ENCODE assay signal across 9 cellular contexts in the genomic region with DNA sequence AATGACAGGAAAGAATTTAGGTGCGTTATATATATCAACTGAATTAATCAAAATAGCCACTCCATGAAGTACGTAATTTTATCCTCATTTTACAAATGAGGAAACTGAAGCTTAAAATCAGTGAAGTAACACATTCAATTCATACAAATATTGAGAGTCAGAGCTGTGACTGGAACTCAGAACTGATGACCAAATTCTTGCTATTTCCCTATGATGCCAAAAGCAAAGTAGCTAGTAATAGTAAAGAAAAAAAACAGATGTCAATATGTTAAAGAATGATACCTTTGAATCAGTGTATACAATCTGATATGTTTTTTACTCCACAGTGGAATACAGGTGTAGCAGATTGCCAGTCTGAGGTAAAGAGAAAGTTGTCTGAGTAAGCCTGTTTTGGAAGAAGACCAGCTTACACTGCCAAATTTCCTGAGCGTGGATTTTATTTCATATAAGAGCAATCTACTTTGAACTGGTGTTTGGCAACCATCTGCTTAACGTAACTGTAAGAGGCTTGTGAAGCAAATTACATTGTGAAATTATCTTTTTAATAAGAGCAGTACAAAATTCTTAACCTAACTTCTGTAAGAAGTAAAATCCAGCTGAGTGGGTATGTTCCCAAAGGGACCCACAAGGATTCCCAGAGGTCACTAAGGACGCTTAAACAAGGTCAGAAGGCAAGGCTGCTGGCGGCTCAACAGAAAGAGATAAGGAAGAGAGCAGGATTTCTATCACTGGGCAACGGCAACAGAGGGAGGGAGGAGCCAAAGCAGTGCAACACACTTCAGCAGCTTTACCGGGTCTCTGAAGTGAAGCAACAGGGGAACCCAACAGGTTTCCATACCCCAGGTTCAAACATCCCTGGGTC.
DNase-seq lines count a peak whose midpoint lies in the region; TF ChIP-seq lines count a peak whose summit lies in the region.
"Had no signal": no experiment of that assay in that cellular context is flagged by ENCODE, and none has a peak within 500 bp of the region (broad histone marks: within the 10 kb centered on the region; RNA-seq: fewer than 3 reads in every experiment).

No MANE protein-coding gene starts in this region.

- no peak overlapping the region for H3K56ac ChIP-seq in H9 (ENCODE audit: insufficient read length, low read depth, low read length)

- no peaks in the 10 kb centered on the region for H3K36me3 Mint-ChIP-seq in H9 (ENCODE audit: insufficient read depth in 1 of 3, low read depth in 3 of 3)
- H3K36me3 Mint-ChIP-seq: IgD-negative memory B cell had no signal

- H2AK5ac ChIP-seq in H9 (ENCODE audit: insufficient read length, low read length): no peak overlapping the region

- no peak overlapping the region for H3K4ac ChIP-seq in H9 (ENCODE audit: low read depth, low read length)

- H3K9me3 ChIP-seq in H9 (ENCODE audit: control insufficient read depth, low read depth, low read length): no peaks in the 10 kb centered on the region
- H3K9me3 ChIP-seq in neutrophil: no peaks in the 10 kb centered on the region
- no peaks in the 10 kb centered on the region for H3K9me3 ChIP-seq in Karpas-422 (ENCODE audit: low read length)

- no CpG with 5 or more reads among the region's 8 CpGs for WGBS in H9 (ENCODE audit: extremely low coverage, insufficient read length, low lambda C conversion rate)

- H2BK15ac ChIP-seq in H9 (ENCODE audit: low read depth, low read length): no peak overlapping the region

- H3K23ac ChIP-seq in H9 (ENCODE audit: insufficient read length, low read depth, low read length): no peak overlapping the region

- H3K23me2 ChIP-seq in H9 (ENCODE audit: insufficient read length, low read depth, low read length, poor library complexity, severe bottlenecking): no peaks in the 10 kb centered on the region

- H3K79me2 ChIP-seq in H9 (ENCODE audit: insufficient read depth, low read length) (no peaks in the 10 kb centered on the region), Karpas-422 (ENCODE audit: low read length) (no peaks in the 10 kb centered on the region)

- no peak overlapping the region for H2BK5ac ChIP-seq in H9 (ENCODE audit: insufficient read length, low read length)

- no peak overlapping the region for H3T11ph ChIP-seq in H9 (ENCODE audit: low read length)

- H3K27ac Mint-ChIP-seq in H9: peak overlapping the region in 2 of 3 experiments; percentile 51 to 52; a peak in 4 of 7 replicates
- H3K27ac Mint-ChIP-seq: IgD-negative memory B cell had no signal

- H3K27ac ChIP-seq in H9 (ENCODE audit: insufficient read length, low read depth, low read length): no peak overlapping the region
- H3K27ac ChIP-seq in neutrophil: peak overlapping the region; percentile 45
- no peak overlapping the region for H3K27ac ChIP-seq in Karpas-422 (ENCODE audit: low read length)

- 0 out of 2 replicates have a peak, but pooled peaks cover 3% of the 10 kb centered on the region for H3K9me2 ChIP-seq in Karpas-422 (replicated peaks; ENCODE audit: insufficient read depth, low read length)

- H4K20me1 ChIP-seq in H9 (ENCODE audit: control insufficient read depth, insufficient read depth, insufficient read length) (no peaks in the 10 kb centered on the region), Karpas-422 (ENCODE audit: insufficient read depth, low read depth, low read length) (no peaks in the 10 kb centered on the region)

- no peaks in the 10 kb centered on the region for H3K79me1 ChIP-seq in H9 (ENCODE audit: insufficient read depth, low read depth, low read length, poor library complexity, severe bottlenecking)

- no peak overlapping the region for H2BK20ac ChIP-seq in H9 (ENCODE audit: low read depth, low read length, poor library complexity, severe bottlenecking)

- DNase-seq in DMS53 treated with DMSO at 0.1 percent for 48 hours (lab: John Stamatoyannopoulos, UW; ENCODE audit: unreplicated experiment) (peak; percentile 53), H9 (peak; percentile 39), NCI-H82 treated with DMSO at 0.1 percent for 48 hours (lab: John Stamatoyannopoulos, UW; ENCODE audit: unreplicated experiment) (peak; percentile 49), epithelial cell of esophagus (ENCODE audit: low read depth) (peak; percentile 30), Karpas-422 (no peak), A172 (ENCODE audit: low spot score) (no peak), C1 segment of cervical spinal cord (lab: John Stamatoyannopoulos, UW) (no peak)

- H2AFZ ChIP-seq in H9 (ENCODE audit: low read length) (no peak overlapping the region), Karpas-422 (ENCODE audit: low read length) (no peak overlapping the region)

- H3K4me3 Mint-ChIP-seq in H9: no peak overlapping the region

- H3K27me3 ChIP-seq in H9 (ENCODE audit: insufficient read depth, low read length) (no peaks in the 10 kb centered on the region), neutrophil (no peaks in the 10 kb centered on the region), Karpas-422 (ENCODE audit: low read length) (no peaks in the 10 kb centered on the region)

- H3K4me2 ChIP-seq in H9 (ENCODE audit: insufficient read depth, insufficient read length, low read length) (no peak overlapping the region), Karpas-422 (ENCODE audit: low read depth, low read length, poor library complexity, severe bottlenecking) (no peak overlapping the region)

- no peaks in the 10 kb centered on the region for H3K4me1 ChIP-seq in H9 (ENCODE audit: insufficient read depth, low read length)
- peaks cover 17 to 39% of the 10 kb centered on the region in 2 experiments for H3K4me1 ChIP-seq in neutrophil (ENCODE audit: control insufficient read depth in 1 of 2, insufficient read depth in 1 of 2, low read depth in 1 of 2, low read length in 1 of 2)
- no peaks in the 10 kb centered on the region for H3K4me1 ChIP-seq in Karpas-422 (ENCODE audit: low read length)

- H3K9me3 Mint-ChIP-seq in H9: no peaks in the 10 kb centered on the region
- H3K9me3 Mint-ChIP-seq: IgD-negative memory B cell had no signal

- H3K36me3 ChIP-seq in neutrophil (no peaks in the 10 kb centered on the region), Karpas-422 (ENCODE audit: insufficient read depth, low read length) (no peaks in the 10 kb centered on the region)

- H3K18ac ChIP-seq in H9 (ENCODE audit: insufficient read length, low read depth, low read length): no peak overlapping the region

- H3K27me3 Mint-ChIP-seq in H9 (ENCODE audit: low read depth): no peaks in the 10 kb centered on the region
- H3K27me3 Mint-ChIP-seq: IgD-negative memory B cell had no signal

- no peak overlapping the region for H3K9ac ChIP-seq in H9 (ENCODE audit: extremely low read depth, insufficient read length, low read length)
- H3K9ac ChIP-seq in Karpas-422 (ENCODE audit: low read length): no peak overlapping the region

- H2BK120ac ChIP-seq in H9 (ENCODE audit: low read depth, low read length, poor library complexity, severe bottlenecking): no peak overlapping the region

- no peak overlapping the region for H2BK12ac ChIP-seq in H9 (ENCODE audit: insufficient read length, low read depth, low read length)

- H4K91ac ChIP-seq in H9 (ENCODE audit: insufficient read length, low read depth, low read length): no peak overlapping the region

- H3K4me3 ChIP-seq in epithelial cell of esophagus (ENCODE audit: low read length) (peak overlapping the region; percentile 34), neutrophil (ENCODE audit: low read depth in 1 of 2, low read length in 1 of 2) (peak overlapping the region; percentile 9 to 38), Karpas-422 (ENCODE audit: low read length) (no peak overlapping the region)

- H3K4me1 Mint-ChIP-seq in H9: peaks cover 21 to 23% of the 10 kb centered on the region in 2 experiments

- H4K5ac ChIP-seq in H9 (ENCODE audit: insufficient read length, low read depth, low read length): no peak overlapping the region

- H3K14ac ChIP-seq in H9 (ENCODE audit: insufficient read depth, low read length): no peak overlapping the region

- no peak for TF ChIP-seq CTCF in H9 (conservative IDR thresholded peaks at IDR 0.05)
- TF ChIP-seq CTCF in epithelial cell of esophagus (IDR thresholded peaks at IDR 0.05; ENCODE audit: insufficient read depth, low read depth, low read length, missing control alignments): no peak
- TF ChIP-seq CTCF in neutrophil (IDR thresholded peaks at IDR 0.05): no peak

- H4K8ac ChIP-seq in H9 (replicated peaks; ENCODE audit: insufficient read length, low read depth, low read length): no peak overlapping the region

Comparison
In these comparisons a context has a peak if more than half of its experiments do, and no peak if none do; other contexts are left out.
1. DNase-seq: peak in DMS53 treated with DMSO at 0.1 percent for 48 hours (single experiment), H9 (single experiment), NCI-H82 treated with DMSO at 0.1 percent for 48 hours (single experiment) and epithelial cell of esophagus (single experiment); none in Karpas-422 (single experiment), A172 (single experiment) and C1 segment of cervical spinal cord (0 of 14).